ENCODE assay signal across 22 cellular contexts in genomic region chr14:73695082-73695481, GRCh38. TPM values are rescaled to one million over a fixed set of nuclear protein-coding genes. Genes with fewer than 3 reads are reported as not detected.
DNase-seq lines count a peak whose midpoint lies in the region; ATAC-seq, FAIRE-seq and TF ChIP-seq lines count a peak whose summit lies in the region.
"Had no signal": no experiment of that assay in that cellular context is flagged by ENCODE, and none has a peak within 500 bp of the region (broad histone marks: within the 10 kb centered on the region; RNA-seq: fewer than 3 reads in every experiment).

No MANE protein-coding gene starts in this region.

- H3K27ac ChIP-seq in HepG2 (ENCODE audit: extremely low read length, insufficient read depth, low read length) (no peak overlapping the region), right lobe of liver (no peak overlapping the region)
- H3K27ac ChIP-seq: 22Rv1; BLaER1 treated with 17β-estradiol and CSF1 and Interleukin-3, amounts not matched to agents 10 nM and 100 nM had no signal

- H3K9me3 ChIP-seq in HepG2 (ENCODE audit: low read length) (no peaks in the 10 kb centered on the region), right lobe of liver (no peaks in the 10 kb centered on the region), BE2C (no peaks in the 10 kb centered on the region)
- H3K9me3 ChIP-seq: BLaER1 treated with 17β-estradiol and CSF1 and Interleukin-3, amounts not matched to agents 10 nM and 100 nM had no signal

- H3K36me3 ChIP-seq in HepG2 (replicated peaks in 1 of 2; ENCODE audit: control insufficient read depth in 1 of 2, insufficient read depth in 2 of 2, low read length in 2 of 2) = peaks cover 0 to 2% of the 10 kb centered on the region in 2 experiments; a peak in 1 of 5 replicates
- no peaks in the 10 kb centered on the region for H3K36me3 ChIP-seq in right lobe of liver
- no peaks in the 10 kb centered on the region for H3K36me3 ChIP-seq in BE2C

- in situ Hi-C loops in HepG2 (cut with HindIII; ENCODE audit: extremely low pct_ligation_motif_present, low pct_unique_long_range_greater_than_20kb) = no loop called here

- CTCF ChIA-PET in HepG2 (lab: Yijun Ruan, JAX; ENCODE audit: low intra/inter-chr PET ratio, low total read pairs) (no interaction called here), WTC11 (lab: Charles Lee) (interaction anchor here (0.7 kb wide), 1 partner anchor 32 kb away, joined by 5 read pairs; no protein-coding TSS in a partner anchor)

- no peak for TF ChIP-seq RAD21 in HepG2 (CRISPR knock-in tag; IDR thresholded peaks at IDR 0.05)

- peaks cover 4% of the 10 kb centered on the region for H3K4me1 ChIP-seq in HepG2 (ENCODE audit: insufficient read depth, low read length)
- no peaks in the 10 kb centered on the region for H3K4me1 ChIP-seq in right lobe of liver
- H3K4me1 ChIP-seq in BE2C = no peaks in the 10 kb centered on the region

- POLR2A ChIA-PET in HepG2 (lab: Yijun Ruan, JAX) = interaction anchor here (0.9 kb wide), 1 partner anchor 191 kb away, joined by 3 read pairs; the partner anchor contains the start of gene ZNF410
- POLR2A ChIA-PET in WTC11 (lab: Charles Lee) = interaction anchor here (0.7 kb wide), 1 partner anchor 30 kb away, joined by 3 read pairs; no protein-coding TSS in a partner anchor

- WGBS in HepG2 (ENCODE audit: low lambda C conversion rate) = 98% methylated on average over 2 of the region's 2 CpGs
- 100% methylated on average over 2 of the region's 2 CpGs for WGBS in right lobe of liver (ENCODE audit: insufficient coverage, low coverage, low lambda C conversion rate, missing lambda C conversion rate)

- ATAC-seq in HepG2 (no peak), right lobe of liver (no peak), WTC11 (no peak)
- no peak for ATAC-seq in stimulated activated memory B cell treated with anti-CD40 and anti-IgM and Interleukin-4, amounts not matched to agents 10 μg/mL and 1 μg/mL and 100 μg/mL, for 72 hours

- FAIRE-seq in HepG2 (lab: Jason Lieb, UNC) = no peak
- FAIRE-seq: A204.1, D721Med, GM12878, H54 had no signal

- TF ChIP-seq EP300 in HepG2 (IDR thresholded peaks at IDR 0.05; ENCODE audit: low read depth in 2 of 2, low read length in 2 of 2) (no peak), HepG2 (CRISPR knock-in tag; IDR thresholded peaks at IDR 0.05; ENCODE audit: borderline replicate concordance) (no peak)

- H3K4me3 ChIP-seq in HepG2 (replicated peaks in 1 of 3; ENCODE audit: insufficient read depth in 1 of 3, low read depth in 2 of 3, low read length in 3 of 3) (no peak overlapping the region), right lobe of liver (no peak overlapping the region), BE2C (ENCODE audit: low read depth, low read length) (no peak overlapping the region)
- H3K4me3 ChIP-seq: BLaER1 treated with 17β-estradiol and CSF1 and Interleukin-3, amounts not matched to agents 10 nM and 100 nM; GM12878 had no signal

- DNase-seq in HepG2 (ENCODE audit: low spot score) (no peak), right lobe of liver (no peak), WTC11 (ENCODE audit: low spot score) (no peak), ureter (ENCODE audit: low spot score) (no peak), BE2C (no peak)
- DNase-seq: CD4-positive, alpha-beta T cell; CD8-positive, alpha-beta memory T cell; DMS 273 treated with DMSO at 0.1 percent for 48 hours; DMS79; EL; GDM1; GOT3; HCEC 1CT had no signal

- no peaks in the 10 kb centered on the region for H3K79me2 ChIP-seq in HepG2 (ENCODE audit: insufficient read depth, low read length)

- no peaks in the 10 kb centered on the region; the same call in 1 of the 2 replicates for H3K27me3 Mint-ChIP-seq in WTC11 (ENCODE audit: low read depth)
- no peaks in the 10 kb centered on the region for H3K27me3 Mint-ChIP-seq in stimulated activated memory B cell treated with anti-CD40 and anti-IgM and Interleukin-4, amounts not matched to agents 10 μg/mL and 1 μg/mL and 100 μg/mL, for 72 hours
- H3K27me3 Mint-ChIP-seq: B cell; CD4-positive, alpha-beta T cell; CD8-positive, alpha-beta memory T cell had no signal

- BruUV-seq in HepG2 (replicated peaks; lab: Mats Ljungman, UMichigan) = no TSS peak

- H3K27me3 ChIP-seq in HepG2 (ENCODE audit: control insufficient read depth in 1 of 2, insufficient read depth in 2 of 2, low read length in 2 of 2) (no peaks in the 10 kb centered on the region), right lobe of liver (no peaks in the 10 kb centered on the region), BE2C (no peaks in the 10 kb centered on the region)
- H3K27me3 ChIP-seq: BLaER1 treated with 17β-estradiol and CSF1 and Interleukin-3, amounts not matched to agents 10 nM and 100 nM had no signal

- no peak overlapping the region for H2AFZ ChIP-seq in HepG2 (ENCODE audit: low read length)

- H3K4me3 Mint-ChIP-seq in WTC11 = no peak overlapping the region
- H3K4me3 Mint-ChIP-seq in stimulated activated memory B cell treated with anti-CD40 and anti-IgM and Interleukin-4, amounts not matched to agents 10 μg/mL and 1 μg/mL and 100 μg/mL, for 72 hours = no peak overlapping the region
- H3K4me3 Mint-ChIP-seq: B cell; CD14-positive monocyte; CD4-positive, alpha-beta T cell; CD8-positive, alpha-beta memory T cell had no signal

- no peaks in the 10 kb centered on the region for H3K9me3 Mint-ChIP-seq in WTC11
- H3K9me3 Mint-ChIP-seq in stimulated activated memory B cell treated with anti-CD40 and anti-IgM and Interleukin-4, amounts not matched to agents 10 μg/mL and 1 μg/mL and 100 μg/mL, for 72 hours = no peaks in the 10 kb centered on the region
- H3K9me3 Mint-ChIP-seq: CD14-positive monocyte; CD4-positive, alpha-beta T cell; CD8-positive, alpha-beta memory T cell had no signal

- H3K9ac ChIP-seq in HepG2 (ENCODE audit: insufficient read depth, low read depth, low read length) = no peak overlapping the region
- H3K9ac ChIP-seq: BLaER1 treated with 17β-estradiol and CSF1 and Interleukin-3, amounts not matched to agents 10 nM and 100 nM had no signal

- intact Hi-C loops in HepG2 (cut with micrococcal nuclease; ENCODE audit: unreplicated experiment) (no loop called here), right lobe of liver (cut with DNase I) (no loop called here)

- H3K36me3 Mint-ChIP-seq in WTC11 = peaks cover 7% of the 10 kb centered on the region
- peaks cover 15% of the 10 kb centered on the region for H3K36me3 Mint-ChIP-seq in stimulated activated memory B cell treated with anti-CD40 and anti-IgM and Interleukin-4, amounts not matched to agents 10 μg/mL and 1 μg/mL and 100 μg/mL, for 72 hours

- no peak overlapping the region for H3K4me2 ChIP-seq in HepG2 (ENCODE audit: low read depth, low read length)
- H3K4me2 ChIP-seq: BLaER1 treated with 17β-estradiol and CSF1 and Interleukin-3, amounts not matched to agents 10 nM and 100 nM had no signal

- H3K4me1 Mint-ChIP-seq in WTC11 = no peaks in the 10 kb centered on the region
- H3K4me1 Mint-ChIP-seq in stimulated activated memory B cell treated with anti-CD40 and anti-IgM and Interleukin-4, amounts not matched to agents 10 μg/mL and 1 μg/mL and 100 μg/mL, for 72 hours = peaks cover 22% of the 10 kb centered on the region
- H3K4me1 Mint-ChIP-seq: CD8-positive, alpha-beta memory T cell had no signal

- no peak for TF ChIP-seq CTCF in HepG2 (CRISPR knock-in tag; IDR thresholded peaks at IDR 0.05)
- no peak for TF ChIP-seq CTCF in right lobe of liver (IDR thresholded peaks at IDR 0.05)
- TF ChIP-seq CTCF in WTC11 (IDR thresholded peaks at IDR 0.05) = no peak
- no peak for TF ChIP-seq CTCF in BE2C (IDR thresholded peaks at IDR 0.05; ENCODE audit: low read depth, low read length)

- H4K20me1 ChIP-seq in HepG2 (ENCODE audit: insufficient read depth, low read length) = no peaks in the 10 kb centered on the region
- H4K20me1 ChIP-seq: BLaER1 treated with 17β-estradiol and CSF1 and Interleukin-3, amounts not matched to agents 10 nM and 100 nM had no signal

- no peak overlapping the region for H3K27ac Mint-ChIP-seq in WTC11
- peak overlapping the region; percentile 98 for H3K27ac Mint-ChIP-seq in stimulated activated memory B cell treated with anti-CD40 and anti-IgM and Interleukin-4, amounts not matched to agents 10 μg/mL and 1 μg/mL and 100 μg/mL, for 72 hours
- H3K27ac Mint-ChIP-seq: B cell; CD14-positive monocyte; CD4-positive, alpha-beta T cell had no signal

- TF ChIP-seq POLR2A in HepG2 (IDR thresholded peaks at IDR 0.05; ENCODE audit: insufficient read depth in 1 of 2, low read depth in 2 of 2, low read length in 2 of 2) = no peak
- no peak for TF ChIP-seq POLR2A in right lobe of liver (IDR thresholded peaks at IDR 0.05)

RNA-seq across cellular contexts. Expression of gene PNMA1, which starts 19.1 kb away (rescaled TPM):
- total RNA-seq in HepG2 (2016; rRNA removed; fragmentation: Illumina TruSeq; extraction: Trizol) = 8.3 and 10.7 TPM in 2 replicates
- total RNA-seq in HepG2 (2016; cell fraction: cytosol; rRNA removed; fragmentation: Illumina TruSeq; extraction: Trizol; ENCODE audit: low read depth) = 1.8 and 1.9 TPM in 2 replicates
- total RNA-seq in HepG2 (2016; cell fraction: insoluble cytoplasmic fraction; rRNA removed; fragmentation: Illumina TruSeq; extraction: Trizol) = 8.5 and 12.1 TPM in 2 replicates
- total RNA-seq in HepG2 (2016; cell fraction: membrane; rRNA removed; fragmentation: Illumina TruSeq; extraction: Trizol) = 7.8 and 8.3 TPM in 2 replicates
- 8.6 and 9.7 TPM in 2 replicates for total RNA-seq in HepG2 (2016; cell fraction: nucleus; rRNA removed; fragmentation: Illumina TruSeq; extraction: Trizol)
- polyA plus RNA-seq in HepG2 (2011; rRNA removed) = 6.6 and 7.0 TPM in 2 replicates
- 5.3 and 6.7 TPM in 2 replicates for polyA plus RNA-seq in HepG2 (2011; cell fraction: cytosol; rRNA removed)
- polyA plus RNA-seq in HepG2 (2011; cell fraction: nucleus; rRNA removed) = 6.4 and 7.7 TPM in 2 replicates
- polyA plus RNA-seq in HepG2 (2012) = 14.1 and 14.8 TPM in 2 replicates
- 2.5 and 2.9 TPM in 2 replicates for polyA plus RNA-seq in HepG2 (2016; cell fraction: cytosol; fragmentation: Illumina TruSeq; extraction: Trizol; ENCODE audit: low read depth)
- polyA plus RNA-seq in HepG2 (2016; cell fraction: insoluble cytoplasmic fraction; fragmentation: Illumina TruSeq; extraction: Trizol; ENCODE audit: low read depth) = 18.3 and 20.9 TPM in 2 replicates
- polyA plus RNA-seq in HepG2 (2016; cell fraction: membrane; fragmentation: Illumina TruSeq; extraction: Trizol; ENCODE audit: low read depth) = 7.0 and 8.6 TPM in 2 replicates
- 17.9 and 18.6 TPM in 2 replicates for polyA plus RNA-seq in HepG2 (2016; cell fraction: nucleus; fragmentation: Illumina TruSeq; extraction: Trizol; ENCODE audit: insufficient read depth, low read depth)
- 5.1 and 5.4 TPM in 2 replicates for polyA minus RNA-seq in HepG2 (2011; rRNA and poly(A)+ RNA removed; ENCODE audit: low replicate concordance)
- 5.6 and 6.3 TPM in 2 replicates for polyA minus RNA-seq in HepG2 (2011; cell fraction: cytosol; rRNA and poly(A)+ RNA removed)
- polyA minus RNA-seq in HepG2 (2011; cell fraction: nucleus; rRNA and poly(A)+ RNA removed) = 4.8 and 7.0 TPM in 2 replicates
- 1 to 10 TPM; 1.7 to 7.6 (median 3.7) TPM for total RNA-seq in right lobe of liver
- 46.0 to 50.2 TPM (median 49.6 TPM) in 3 replicates for total RNA-seq in WTC11 (2021)
- 33.8 TPM for total RNA-seq in ureter
- polyA plus RNA-seq in BE2C (2012; ENCODE audit: insufficient read depth, insufficient read length, low read depth) = 93.5 TPM

RNA-seq across cellular contexts. Expression of gene DNAL1, which starts 50.3 kb away (rescaled TPM):
- total RNA-seq in HepG2 (2016; rRNA removed; fragmentation: Illumina TruSeq; extraction: Trizol) (13.3 and 13.5 TPM in 2 replicates), right lobe of liver (1 to 10 TPM; 2.7 to 5.7 (median 3.2) TPM), WTC11 (2021) (14.3 to 15.6 TPM (median 15.6 TPM) in 3 replicates), ureter (14.9 TPM)
- 9.9 and 11.6 TPM in 2 replicates for total RNA-seq in HepG2 (2016; cell fraction: cytosol; rRNA removed; fragmentation: Illumina TruSeq; extraction: Trizol; ENCODE audit: low read depth)
- 8.1 and 12.8 TPM in 2 replicates for total RNA-seq in HepG2 (2016; cell fraction: insoluble cytoplasmic fraction; rRNA removed; fragmentation: Illumina TruSeq; extraction: Trizol)
- total RNA-seq in HepG2 (2016; cell fraction: membrane; rRNA removed; fragmentation: Illumina TruSeq; extraction: Trizol) = 5.7 and 7.0 TPM in 2 replicates
- total RNA-seq in HepG2 (2016; cell fraction: nucleus; rRNA removed; fragmentation: Illumina TruSeq; extraction: Trizol) = 4.1 and 4.2 TPM in 2 replicates
- polyA plus RNA-seq in HepG2 (2011; rRNA removed) = 0.84 and 1.4 TPM in 2 replicates
- 0.39 and 1.00 TPM in 2 replicates for polyA plus RNA-seq in HepG2 (2011; cell fraction: cytosol; rRNA removed)
- 1.2 and 1.3 TPM in 2 replicates for polyA plus RNA-seq in HepG2 (2011; cell fraction: nucleus; rRNA removed)
- polyA plus RNA-seq in HepG2 (2012) = 1.6 and 2.2 TPM in 2 replicates
- 4.1 and 4.3 TPM in 2 replicates for polyA plus RNA-seq in HepG2 (2016; cell fraction: cytosol; fragmentation: Illumina TruSeq; extraction: Trizol; ENCODE audit: low read depth)
- 7.8 and 8.3 TPM in 2 replicates for polyA plus RNA-seq in HepG2 (2016; cell fraction: insoluble cytoplasmic fraction; fragmentation: Illumina TruSeq; extraction: Trizol; ENCODE audit: low read depth)
- 2.7 and 3.2 TPM in 2 replicates for polyA plus RNA-seq in HepG2 (2016; cell fraction: membrane; fragmentation: Illumina TruSeq; extraction: Trizol; ENCODE audit: low read depth)
- 4.2 and 6.6 TPM in 2 replicates for polyA plus RNA-seq in HepG2 (2016; cell fraction: nucleus; fragmentation: Illumina TruSeq; extraction: Trizol; ENCODE audit: insufficient read depth, low read depth)
- 0.48 and 1.7 TPM in 2 replicates for polyA minus RNA-seq in HepG2 (2011; rRNA and poly(A)+ RNA removed; ENCODE audit: low replicate concordance)
- 1.8 and 2.4 TPM in 2 replicates for polyA minus RNA-seq in HepG2 (2011; cell fraction: cytosol; rRNA and poly(A)+ RNA removed)
- 1.4 and 1.9 TPM in 2 replicates for polyA minus RNA-seq in HepG2 (2011; cell fraction: nucleus; rRNA and poly(A)+ RNA removed)
- 3.4 TPM for polyA plus RNA-seq in BE2C (2012; ENCODE audit: insufficient read depth, insufficient read length, low read depth)

Comparison
In these comparisons a context has a peak if more than half of its experiments do, and no peak if none do; other contexts are left out.
1. Of the 50 proteins assayed by ChIP-seq in both HepG2 and WTC11: peak only in HepG2: none; only in WTC11: none; in both: ZNF121; in neither: 49.